ENCODE assay signal across 27 cellular contexts in genomic region chr6:18039481-18039880, GRCh38. TPM values are rescaled to one million over a fixed set of nuclear protein-coding genes. Genes with fewer than 3 reads are reported as not detected.
"Had no signal": no experiment of that assay in that cellular context is flagged by ENCODE, and none has a peak within 500 bp of the region (broad histone marks: within the 10 kb centered on the region; RNA-seq: fewer than 3 reads in every experiment).

No MANE protein-coding gene starts in this region.

- DNase-seq: activated B cell treated with CpG ODN at 0.5 μM for 24 hours; activated CD4-positive, alpha-beta T cell treated with anti-CD3 and anti-CD28 coated beads, Interleukin-2, amount 50 U/mL, for 1 hour; activated CD8-positive, alpha-beta T cell treated with anti-CD3 and anti-CD28 coated beads for 36 hours; activated gamma-delta T cell treated with Interleukin-2 at 50 U/mL for 16 hours; activated naive CD8-positive, alpha-beta T cell treated with anti-CD3 and anti-CD28 coated beads, Interleukin-2, amount 50 U/mL, for 24 hours; activated T-cell treated with anti-CD3 and anti-CD28 coated beads, Interleukin-2, amount 50 U/mL, for 4 hours; amygdala; endodermal cell; hippocampal formation; mesendoderm; mucosa of descending colon; right lobe of liver; stimulated activated CD4-positive, alpha-beta T cell treated with anti-CD3 and anti-CD28 coated beads, Interleukin-2, amount 100 ng/mL, for 48 hours; stimulated activated naive CD4-positive, alpha-beta T cell treated with Interleukin-2 at 50 U/mL for 16 hours; uterus had no signal

- H3K4me3 ChIP-seq: esophagus muscularis mucosa, gastroesophageal sphincter, mucosa of descending colon, right lobe of liver, thoracic aorta, uterus had no signal

- ATAC-seq: activated CD8-positive, alpha-beta T cell treated with anti-CD3 and anti-CD28 coated beads for 36 hours; activated naive CD8-positive, alpha-beta T cell treated with anti-CD3 and anti-CD28 coated beads, Interleukin-2, amount 50 U/mL, for 24 hours; activated T-cell treated with anti-CD3 and anti-CD28 coated beads, Interleukin-2, amount 50 U/mL, for 4 hours; activated T-helper 17 cell treated with anti-CD3 and anti-CD28 coated beads, Interleukin-2, amount 50 U/mL, for 72 hours; gastroesophageal sphincter; mucosa of descending colon; natural killer cell treated with Interleukin-12 subunit alpha and Interleukin-12 subunit beta and Interleukin-15 and Interleukin-18, amount 100 ng/mL, for 72 hours; right lobe of liver had no signal

- H3K27ac Mint-ChIP-seq: activated B cell treated with CpG ODN at 0.5 μM for 24 hours; activated CD8-positive, alpha-beta T cell treated with anti-CD3 and anti-CD28 coated beads for 36 hours; activated naive CD4-positive, alpha-beta T cell treated with anti-CD3 and anti-CD28 coated beads, Interleukin-2, amount 50 U/mL, for 24 hours; activated naive CD8-positive, alpha-beta T cell treated with anti-CD3 and anti-CD28 coated beads, Interleukin-2, amount 50 U/mL, for 24 hours; activated T-helper 17 cell treated with anti-CD3 and anti-CD28 coated beads, Interleukin-2, amount 50 U/mL, for 72 hours; dendritic cell treated with granulocyte-macrophage colony-stimulating factor and Interleukin-4, amounts not matched to agents 40 ng/mL and 50 ng/mL, for 4 days; endodermal cell; natural killer cell treated with Interleukin-12 subunit alpha and Interleukin-12 subunit beta and Interleukin-15 and Interleukin-18, amount 100 ng/mL, for 72 hours; progenitor cell of endocrine pancreas; T-helper 2 cell treated with Interferon-gamma antibody and Interleukin-4, amounts not matched to agents 5 μg/mL and 100 μg/mL, for 36 hours; type B pancreatic cell had no signal

- H3K9me3 Mint-ChIP-seq: activated B cell treated with CpG ODN at 0.5 μM for 24 hours; activated CD8-positive, alpha-beta T cell treated with anti-CD3 and anti-CD28 coated beads for 36 hours; activated naive CD4-positive, alpha-beta T cell treated with anti-CD3 and anti-CD28 coated beads, Interleukin-2, amount 50 U/mL, for 24 hours; activated naive CD8-positive, alpha-beta T cell treated with anti-CD3 and anti-CD28 coated beads, Interleukin-2, amount 50 U/mL, for 24 hours; activated T-cell treated with anti-CD3 and anti-CD28 coated beads, Interleukin-2, amount 50 U/mL, for 4 hours; activated T-helper 17 cell treated with anti-CD3 and anti-CD28 coated beads, Interleukin-2, amount 50 U/mL, for 72 hours; central memory CD8-positive, alpha-beta T cell; dendritic cell treated with granulocyte-macrophage colony-stimulating factor and Interleukin-4, amounts not matched to agents 40 ng/mL and 50 ng/mL, for 4 days; endodermal cell; natural killer cell treated with Interleukin-12 subunit alpha and Interleukin-12 subunit beta and Interleukin-15 and Interleukin-18, amount 100 ng/mL, for 72 hours; T-helper 2 cell treated with Interferon-gamma antibody and Interleukin-4, amounts not matched to agents 5 μg/mL and 100 μg/mL, for 36 hours; type B pancreatic cell had no signal

- H3K4me1 Mint-ChIP-seq: activated B cell treated with CpG ODN at 0.5 μM for 24 hours; activated naive CD4-positive, alpha-beta T cell treated with anti-CD3 and anti-CD28 coated beads, Interleukin-2, amount 50 U/mL, for 24 hours; activated naive CD8-positive, alpha-beta T cell treated with anti-CD3 and anti-CD28 coated beads, Interleukin-2, amount 50 U/mL, for 24 hours; activated T-helper 17 cell treated with anti-CD3 and anti-CD28 coated beads, Interleukin-2, amount 50 U/mL, for 72 hours; central memory CD8-positive, alpha-beta T cell had no signal

- H3K4me1 ChIP-seq: right lobe of liver, uterus had no signal

- H3K27me3 Mint-ChIP-seq: activated naive CD4-positive, alpha-beta T cell treated with anti-CD3 and anti-CD28 coated beads, Interleukin-2, amount 50 U/mL, for 24 hours; central memory CD8-positive, alpha-beta T cell; dendritic cell treated with granulocyte-macrophage colony-stimulating factor and Interleukin-4, amounts not matched to agents 40 ng/mL and 50 ng/mL, for 4 days; type B pancreatic cell had no signal

- FAIRE-seq: bronchial epithelial cell had no signal

- H3K36me3 Mint-ChIP-seq: activated naive CD4-positive, alpha-beta T cell treated with anti-CD3 and anti-CD28 coated beads, Interleukin-2, amount 50 U/mL, for 24 hours; natural killer cell treated with Interleukin-12 subunit alpha and Interleukin-12 subunit beta and Interleukin-15 and Interleukin-18, amount 100 ng/mL, for 72 hours; type B pancreatic cell had no signal

- H3K27ac ChIP-seq: esophagus muscularis mucosa, gastroesophageal sphincter, right lobe of liver, uterus had no signal

- H3K36me3 ChIP-seq: esophagus muscularis mucosa, gastroesophageal sphincter, right lobe of liver, thoracic aorta, uterus had no signal

- H3K27me3 ChIP-seq: esophagus muscularis mucosa, gastroesophageal sphincter, right lobe of liver, uterus had no signal

- H3K9me3 ChIP-seq: esophagus muscularis mucosa, gastroesophageal sphincter, mucosa of descending colon, right lobe of liver, thoracic aorta, uterus had no signal

- H3K4me3 Mint-ChIP-seq: activated B cell treated with CpG ODN at 0.5 μM for 24 hours; activated CD8-positive, alpha-beta T cell treated with anti-CD3 and anti-CD28 coated beads for 36 hours; activated naive CD4-positive, alpha-beta T cell treated with anti-CD3 and anti-CD28 coated beads, Interleukin-2, amount 50 U/mL, for 24 hours; activated naive CD8-positive, alpha-beta T cell treated with anti-CD3 and anti-CD28 coated beads, Interleukin-2, amount 50 U/mL, for 24 hours; activated T-cell treated with anti-CD3 and anti-CD28 coated beads, Interleukin-2, amount 50 U/mL, for 4 hours; activated T-helper 17 cell treated with anti-CD3 and anti-CD28 coated beads, Interleukin-2, amount 50 U/mL, for 72 hours; central memory CD8-positive, alpha-beta T cell; dendritic cell treated with granulocyte-macrophage colony-stimulating factor and Interleukin-4, amounts not matched to agents 40 ng/mL and 50 ng/mL, for 4 days; endodermal cell; natural killer cell treated with Interleukin-12 subunit alpha and Interleukin-12 subunit beta and Interleukin-15 and Interleukin-18, amount 100 ng/mL, for 72 hours; T-helper 2 cell treated with Interferon-gamma antibody and Interleukin-4, amounts not matched to agents 5 μg/mL and 100 μg/mL, for 36 hours; type B pancreatic cell had no signal

RNA-seq across cellular contexts. Expression of gene KIF13A, which starts 52.0 kb away (rescaled TPM):
- total RNA-seq: activated CD8-positive, alpha-beta T cell treated with anti-CD3 and anti-CD28 coated beads for 36 hours had no signal
